20 cellular contexts compared by ENCODE assay signal in the genomic region with DNA sequence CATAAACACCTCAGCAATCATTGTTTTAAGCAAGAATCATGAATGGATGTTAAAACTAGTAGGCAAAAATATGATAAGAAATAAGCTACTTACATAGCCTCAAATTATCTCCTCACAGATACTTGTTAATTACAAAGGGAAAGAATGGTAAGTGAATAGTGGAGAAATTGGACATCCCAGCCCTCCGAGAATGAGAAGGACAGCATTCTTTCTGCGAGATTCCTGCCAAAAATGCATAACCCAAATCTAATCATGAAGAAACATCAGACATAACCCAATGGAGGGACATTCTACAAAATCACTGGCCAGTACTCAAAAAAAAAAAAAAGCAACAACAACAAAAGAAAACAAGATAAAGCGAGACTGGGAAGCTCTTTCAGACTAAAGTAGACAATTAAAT. TPM values are rescaled to one million over a fixed set of nuclear protein-coding genes. Genes with fewer than 3 reads are reported as not detected.
"Had no signal": no experiment of that assay in that cellular context is flagged by ENCODE, and none has a peak within 500 bp of the region (broad histone marks: within the 10 kb centered on the region; RNA-seq: fewer than 3 reads in every experiment).

No MANE protein-coding gene starts in this region.

- H3K36me3 ChIP-seq: cardiac muscle cell, heart right ventricle, ovary had no signal

- H3K27me3 ChIP-seq: ovary had no signal

- ATAC-seq: activated CD4-positive, alpha-beta T cell treated with anti-CD3 and anti-CD28 coated beads for 36 hours; activated CD8-positive, alpha-beta memory T cell treated with anti-CD3 and anti-CD28 coated beads, Interleukin-2, amount 10 ng/mL, durations not matched to agents 7 days and 5 days; activated CD8-positive, alpha-beta T cell treated with anti-CD3 and anti-CD28 coated beads, Interleukin-2, amount 10 ng/mL, durations not matched to agents 7 days and 5 days; activated naive CD8-positive, alpha-beta T cell treated with anti-CD3 and anti-CD28 coated beads, Interleukin-2, amount 50 U/mL, for 24 hours; effector memory CD8-positive, alpha-beta T cell; heart right ventricle; naive thymus-derived CD4-positive, alpha-beta T cell; stimulated activated effector memory CD8-positive, alpha-beta T cell treated with anti-CD3 and anti-CD28 coated beads, Interleukin-12 subunit alpha, Interleukin-12 subunit beta, amount 100 ng/mL, for 72 hours had no signal

- H3K27ac ChIP-seq: cardiac muscle cell, coronary artery, heart right ventricle, ovary had no signal

- H3K9me3 ChIP-seq: ovary had no signal

- H3K4me3 ChIP-seq: cardiac muscle cell, coronary artery, heart right ventricle, ovary had no signal

- DNase-seq: activated CD4-positive, alpha-beta T cell treated with anti-CD3 and anti-CD28 coated beads for 36 hours; activated CD4-positive, CD25-positive, alpha-beta regulatory T cell; activated CD8-positive, alpha-beta memory T cell treated with anti-CD3 and anti-CD28 coated beads, Interleukin-2, amount 10 ng/mL, durations not matched to agents 7 days and 5 days; activated CD8-positive, alpha-beta T cell treated with anti-CD3 and anti-CD28 coated beads, Interleukin-2, amount 10 ng/mL, durations not matched to agents 7 days and 5 days; activated naive CD8-positive, alpha-beta T cell treated with anti-CD3 and anti-CD28 coated beads, Interleukin-2, amount 50 U/mL, for 24 hours; activated T-cell treated with anti-CD3 and anti-CD28 coated beads, Interleukin-2, amount 50 U/mL, for 48 hours; cerebellar nuclear complex; effector memory CD8-positive, alpha-beta T cell; erythroblast; foreskin melanocyte; heart right ventricle; midbrain; naive thymus-derived CD4-positive, alpha-beta T cell; small intestine; stimulated activated CD4-positive, alpha-beta T cell treated with anti-CD3 and anti-CD28 coated beads, Interleukin-4, amount 100 ng/mL, for 24 hours; substantia nigra had no signal

RNA-seq across cellular contexts. Expression of a gene that starts 58.0 kb away (rescaled TPM):
- total RNA-seq: activated CD4-positive, alpha-beta T cell treated with anti-CD3 and anti-CD28 coated beads for 36 hours had no signal
- polyA plus RNA-seq: naive thymus-derived CD4-positive, alpha-beta T cell had no signal
